Comparison of ENCODE assay signal across 19 cellular contexts in genomic region chr3:60855250-60855649, GRCh38.
DNase-seq lines count a peak whose midpoint lies in the region; ATAC-seq and TF ChIP-seq lines count a peak whose summit lies in the region.
"Had no signal": no experiment of that assay in that cellular context is flagged by ENCODE, and none has a peak within 500 bp of the region (broad histone marks: within the 10 kb centered on the region; RNA-seq: fewer than 3 reads in every experiment).

No MANE protein-coding gene starts in this region.

- no peaks in the 10 kb centered on the region for H3K27me3 Mint-ChIP-seq in naive thymus-derived CD4-positive, alpha-beta T cell

- H3K36me3 ChIP-seq in naive thymus-derived CD4-positive, alpha-beta T cell (ENCODE audit: control insufficient read depth in 2 of 3, insufficient read depth in 3 of 3, low read length in 3 of 3): no peaks in the 10 kb centered on the region
- H3K36me3 ChIP-seq: HAP-1, SJSA1 had no signal

- no peak overlapping the region for H3K27ac Mint-ChIP-seq in naive thymus-derived CD4-positive, alpha-beta T cell

- POLR2A ChIA-PET in naive thymus-derived CD4-positive, alpha-beta T cell (lab: Charles Lee): no interaction called here

- H3K36me3 Mint-ChIP-seq in naive thymus-derived CD4-positive, alpha-beta T cell: peaks cover 0 to 11% (median 5%) of the 10 kb centered on the region in 5 donors

- no peak overlapping the region for H3K4me3 ChIP-seq in HL-60 (replicated peaks; ENCODE audit: insufficient read depth, low read length)
- H3K4me3 ChIP-seq in naive thymus-derived CD4-positive, alpha-beta T cell (ENCODE audit: low read length): no peak overlapping the region
- H3K4me3 ChIP-seq: HAP-1, PC-9, SJSA1 had no signal

- intact Hi-C loops in naive thymus-derived CD4-positive, alpha-beta T cell (cut with micrococcal nuclease): no loop called here

- no peak overlapping the region for H3K4me3 Mint-ChIP-seq in naive thymus-derived CD4-positive, alpha-beta T cell

- no peaks in the 10 kb centered on the region for H3K4me1 Mint-ChIP-seq in naive thymus-derived CD4-positive, alpha-beta T cell

- ATAC-seq in naive thymus-derived CD4-positive, alpha-beta T cell: peak; percentile 53
- no peak for ATAC-seq in HG03280 (IDR thresholded peaks at IDR 0.05; ENCODE audit: unreplicated experiment)
- ATAC-seq in HG02885 (IDR thresholded peaks at IDR 0.05; ENCODE audit: poor library complexity, unreplicated experiment): no peak
- ATAC-seq in HG03139 (IDR thresholded peaks at IDR 0.05; ENCODE audit: unreplicated experiment): no peak

- H3K4me1 ChIP-seq in naive thymus-derived CD4-positive, alpha-beta T cell (ENCODE audit: control insufficient read depth in 2 of 2, insufficient read depth in 2 of 2, low read length in 2 of 2): no peaks in the 10 kb centered on the region
- H3K4me1 ChIP-seq: HAP-1, SJSA1 had no signal

- no peak for TF ChIP-seq CTCF in HL-60 (IDR thresholded peaks at IDR 0.05; ENCODE audit: insufficient read depth, low read length)

- no peaks in the 10 kb centered on the region for H3K9me3 ChIP-seq in naive thymus-derived CD4-positive, alpha-beta T cell (ENCODE audit: control insufficient read depth in 2 of 3, low read length in 3 of 3)
- H3K9me3 ChIP-seq: HAP-1, SJSA1 had no signal

- no peaks in the 10 kb centered on the region for H3K27me3 ChIP-seq in HL-60 (ENCODE audit: insufficient read depth, poor library complexity, severe bottlenecking)
- no peaks in the 10 kb centered on the region for H3K27me3 ChIP-seq in naive thymus-derived CD4-positive, alpha-beta T cell (ENCODE audit: control insufficient read depth in 2 of 2, insufficient read depth in 2 of 2, low read length in 2 of 2)
- H3K27me3 ChIP-seq: SJSA1 had no signal

- CTCF ChIA-PET in naive thymus-derived CD4-positive, alpha-beta T cell (lab: Charles Lee): no interaction called here

- DNase-seq in HL-60 (ENCODE audit: low read depth in 1 of 2, low spot score in 1 of 2): peak in 1 of 2 experiments; percentile 81
- peak; percentile 82 for DNase-seq in NOMO-1 treated with DMSO at 0.1 percent for 48 hours (lab: John Stamatoyannopoulos, UW; ENCODE audit: unreplicated experiment)
- peak; percentile 61 for DNase-seq in SKM-1 treated with dmso at 0.1 percent for 144 hours (lab: John Stamatoyannopoulos, UW; ENCODE audit: unreplicated experiment)
- no peak for DNase-seq in naive thymus-derived CD4-positive, alpha-beta T cell
- DNase-seq in T-helper 2 cell: no peak
- DNase-seq: C1 segment of cervical spinal cord; DMS 273 treated with DMSO at 0.1 percent for 48 hours; DND-41; NCI-H146; NCI-H2029 treated with DMSO at 0.1 percent for 48 hours; NCI-H2171; NCI-H69; NK-92 treated with Interleukin-12 subunit alpha and Interleukin-12 subunit beta, amount 100 ng/mL, for 24 hours; PC-9 had no signal

- H3K9me3 Mint-ChIP-seq in naive thymus-derived CD4-positive, alpha-beta T cell: peaks cover 0 to 14% (median 3%) of the 10 kb centered on the region in 11 donors

- H3K27ac ChIP-seq in HL-60 (replicated peaks): peak overlapping the region; percentile 96
- no peak overlapping the region for H3K27ac ChIP-seq in naive thymus-derived CD4-positive, alpha-beta T cell (ENCODE audit: low read depth, low read length)
- H3K27ac ChIP-seq: PC-9, SJSA1 had no signal

Comparison
In these comparisons a context has a peak if more than half of its experiments do, and no peak if none do; other contexts are left out.
1. DNase-seq: peak in NOMO-1 treated with DMSO at 0.1 percent for 48 hours (single experiment) and SKM-1 treated with dmso at 0.1 percent for 144 hours (single experiment); none in naive thymus-derived CD4-positive, alpha-beta T cell (0 of 9) and T-helper 2 cell (0 of 5).